ENCODE assay signal across 8 cellular contexts in the genomic region with DNA sequence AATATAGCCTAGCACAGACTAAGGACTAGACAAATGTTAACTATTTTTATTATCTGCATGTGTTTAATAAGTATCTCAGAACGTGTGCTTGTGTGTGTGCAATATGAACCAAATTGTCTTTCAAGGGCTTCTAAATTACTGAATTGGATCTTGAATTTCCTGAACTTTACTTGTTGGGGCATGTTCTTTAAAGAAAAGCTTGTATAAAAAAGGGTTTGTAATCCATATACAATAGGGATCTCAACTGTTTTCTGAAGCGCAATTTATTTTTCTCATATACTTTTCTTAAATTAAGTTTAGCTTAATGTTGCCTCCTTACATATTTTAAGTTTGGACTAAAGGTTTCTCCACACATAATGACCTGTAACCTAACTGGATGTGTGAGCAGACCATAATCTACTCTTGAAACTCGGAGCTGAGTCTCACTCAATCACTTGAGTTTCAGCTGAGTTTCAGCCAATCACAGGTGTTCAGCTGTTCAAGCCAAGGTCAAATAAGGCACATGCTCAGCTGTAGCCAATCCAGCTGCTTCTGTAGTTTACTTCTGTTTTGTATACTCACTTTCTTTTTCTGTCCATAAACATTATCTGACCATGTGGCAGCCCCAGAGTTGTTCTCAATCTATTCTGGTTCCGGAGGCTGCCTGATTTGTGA.
DNase-seq lines count a peak whose midpoint lies in the region; ATAC-seq and TF ChIP-seq lines count a peak whose summit lies in the region.

No MANE protein-coding gene starts in this region.

- no peaks in the 10 kb centered on the region for H3K27me3 Mint-ChIP-seq in T-helper 2 cell treated with Interferon-gamma antibody and Interleukin-4, amounts not matched to agents 5 μg/mL and 100 μg/mL, for 36 hours (ENCODE audit: low read depth)

- TF ChIP-seq POLR2A in erythroblast (IDR thresholded peaks at IDR 0.05; ENCODE audit: low read length), result no peak

- H3K4me1 Mint-ChIP-seq in T-helper 2 cell treated with Interferon-gamma antibody and Interleukin-4, amounts not matched to agents 5 μg/mL and 100 μg/mL, for 36 hours (ENCODE audit: low read depth), result peaks cover 35% of the 10 kb centered on the region

- DNase-seq in AG08396 (ENCODE audit: low spot score), result peak; percentile 12
- DNase-seq in OCI-M1 (lab: John Stamatoyannopoulos, UW), result peak; percentile 61
- DNase-seq in NCI-H146 (lab: John Stamatoyannopoulos, UW), result no peak
- DNase-seq in erythroblast (lab: John Stamatoyannopoulos, UW), result no peak
- DNase-seq in T-helper 2 cell treated with Interferon-gamma antibody and Interleukin-4, amounts not matched to agents 5 μg/mL and 100 μg/mL, for 36 hours (ENCODE audit: low spot score), result no peak
- DNase-seq in activated T-cell treated with anti-CD3 and anti-CD28 coated beads, Interleukin-2, amount 50 U/mL, for 1 hour, result no peak

- H3K4me3 Mint-ChIP-seq in T-helper 2 cell treated with Interferon-gamma antibody and Interleukin-4, amounts not matched to agents 5 μg/mL and 100 μg/mL, for 36 hours, result no peak overlapping the region

- H3K36me3 Mint-ChIP-seq in T-helper 2 cell treated with Interferon-gamma antibody and Interleukin-4, amounts not matched to agents 5 μg/mL and 100 μg/mL, for 36 hours (ENCODE audit: low read depth), result no peaks in the 10 kb centered on the region

- H3K27ac Mint-ChIP-seq in T-helper 2 cell treated with Interferon-gamma antibody and Interleukin-4, amounts not matched to agents 5 μg/mL and 100 μg/mL, for 36 hours, result no peak overlapping the region

- ATAC-seq in GM19035 (IDR thresholded peaks at IDR 0.05; ENCODE audit: unreplicated experiment) (peak; percentile 88), HG02981 (IDR thresholded peaks at IDR 0.05; ENCODE audit: unreplicated experiment) (peak; percentile 86)

- no peaks in the 10 kb centered on the region for H3K9me3 Mint-ChIP-seq in T-helper 2 cell treated with Interferon-gamma antibody and Interleukin-4, amounts not matched to agents 5 μg/mL and 100 μg/mL, for 36 hours

Comparison
In these comparisons a context has a peak if more than half of its experiments do, and no peak if none do; other contexts are left out.
1. DNase-seq: peak in AG08396 (single experiment) and OCI-M1 (single experiment); none in NCI-H146 (single experiment), erythroblast (0 of 2), T-helper 2 cell treated with Interferon-gamma antibody and Interleukin-4, amounts not matched to agents 5 μg/mL and 100 μg/mL, for 36 hours (single experiment) and activated T-cell treated with anti-CD3 and anti-CD28 coated beads, Interleukin-2, amount 50 U/mL, for 1 hour (single experiment).